In the genomic region with DNA sequence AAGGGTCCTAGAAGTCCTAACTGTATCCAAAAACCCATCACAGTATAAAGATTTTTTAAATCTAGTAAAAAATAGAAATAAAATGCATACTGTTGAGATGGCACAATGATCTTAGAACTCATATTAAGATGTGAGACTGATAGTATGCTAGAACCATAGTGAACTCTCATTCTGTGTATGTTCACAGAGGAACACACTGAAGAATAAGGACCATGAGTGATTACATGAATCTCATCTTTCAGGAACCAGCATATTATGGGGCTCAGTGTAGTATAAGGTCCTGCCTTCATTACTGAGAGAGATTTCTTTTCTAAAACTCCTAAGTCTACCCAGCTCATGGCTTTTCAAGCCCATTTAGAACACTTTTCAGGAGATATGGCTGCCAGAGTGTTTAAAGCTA, we compare ENCODE assay signal across 18 cellular contexts. TPM values are rescaled to one million over a fixed set of nuclear protein-coding genes. Genes with fewer than 3 reads are reported as not detected.
DNase-seq lines count a peak whose midpoint lies in the region; ATAC-seq, FAIRE-seq and TF ChIP-seq lines count a peak whose summit lies in the region.
"Had no signal": no experiment of that assay in that cellular context is flagged by ENCODE, and none has a peak within 500 bp of the region (broad histone marks: within the 10 kb centered on the region; RNA-seq: fewer than 3 reads in every experiment).

No MANE protein-coding gene starts in this region.

- H3K4me1 ChIP-seq in HepG2 (ENCODE audit: insufficient read depth, low read length): peaks cover 8% of the 10 kb centered on the region

- no peak overlapping the region for H3K4me3 ChIP-seq in GM12865 (ENCODE audit: low read depth, low read length)
- no peak overlapping the region for H3K4me3 ChIP-seq in HepG2 (replicated peaks in 1 of 3; ENCODE audit: insufficient read depth in 1 of 3, low read depth in 2 of 3, low read length in 3 of 3)
- H3K4me3 ChIP-seq: skin epidermis had no signal

- FAIRE-seq in HepG2 (lab: Jason Lieb, UNC): no peak

- H3K4me2 ChIP-seq in HepG2 (ENCODE audit: low read depth, low read length): no peak overlapping the region

- CTCF ChIA-PET in activated CD4-positive, alpha-beta T cell treated with anti-CD3 and anti-CD28 coated beads for 36 hours (lab: Charles Lee): no interaction called here
- CTCF ChIA-PET in HepG2 (lab: Yijun Ruan, JAX; ENCODE audit: low intra/inter-chr PET ratio, low total read pairs): no interaction called here

- no peaks in the 10 kb centered on the region for H3K36me3 Mint-ChIP-seq in activated CD4-positive, alpha-beta T cell treated with anti-CD3 and anti-CD28 coated beads for 36 hours (ENCODE audit: low read depth)
- H3K36me3 Mint-ChIP-seq: T-cell had no signal

- H2AFZ ChIP-seq in HepG2 (ENCODE audit: low read length): no peak overlapping the region

- POLR2A ChIA-PET in activated CD4-positive, alpha-beta T cell treated with anti-CD3 and anti-CD28 coated beads for 36 hours (lab: Charles Lee): no interaction called here
- POLR2A ChIA-PET in HepG2 (lab: Yijun Ruan, JAX): no interaction called here

- intact Hi-C loops in activated CD4-positive, alpha-beta T cell treated with anti-CD3 and anti-CD28 coated beads for 36 hours (cut with DNase I, micrococcal nuclease): no loop called here
- intact Hi-C loops in HepG2 (cut with micrococcal nuclease; ENCODE audit: unreplicated experiment): no loop called here

- DNase-seq in GM12865 (ENCODE audit: low read depth) (peak; percentile 37), DMS153 (lab: John Stamatoyannopoulos, UW) (no peak), HepG2 (ENCODE audit: low spot score) (no peak), NOMO-1 (lab: John Stamatoyannopoulos, UW; ENCODE audit: unreplicated experiment in 2 of 2) (no peak)
- DNase-seq in activated CD4-positive, alpha-beta T cell treated with anti-CD3 and anti-CD28 coated beads for 36 hours: no peak
- DNase-seq: activated CD4-positive, CD25-positive, alpha-beta regulatory T cell treated with anti-CD3 and anti-CD28 coated beads, Interleukin-2, amount 50 U/mL, for 72 hours; activated T-cell treated with anti-CD3 and anti-CD28 coated beads for 4 hours; islet precursor cell; NCI-H1105; NCI-H345; nucleus accumbens; T-cell had no signal

- no peaks in the 10 kb centered on the region for H3K79me2 ChIP-seq in HepG2 (ENCODE audit: insufficient read depth, low read length)

- in situ Hi-C loops in HepG2 (cut with HindIII; ENCODE audit: extremely low pct_ligation_motif_present, low pct_unique_long_range_greater_than_20kb): no loop called here

- no peak for TF ChIP-seq POLR2A in HepG2 (IDR thresholded peaks at IDR 0.05; ENCODE audit: insufficient read depth in 1 of 2, low read depth in 2 of 2, low read length in 2 of 2)

- H3K4me3 Mint-ChIP-seq in activated CD4-positive, alpha-beta T cell treated with anti-CD3 and anti-CD28 coated beads for 36 hours: no peak overlapping the region
- H3K4me3 Mint-ChIP-seq: IgD-negative memory B cell, T-cell had no signal

- H3K36me3 ChIP-seq in HepG2 (replicated peaks in 1 of 2; ENCODE audit: control insufficient read depth in 1 of 2, insufficient read depth in 2 of 2, low read length in 2 of 2): no peaks in the 10 kb centered on the region

- ATAC-seq in GM19463 (IDR thresholded peaks at IDR 0.05; ENCODE audit: unreplicated experiment) (peak; percentile 48), HG02798 (IDR thresholded peaks at IDR 0.05; ENCODE audit: poor library complexity, unreplicated experiment) (peak; percentile 40), HG03354 (IDR thresholded peaks at IDR 0.05; ENCODE audit: poor library complexity, severe bottlenecking, unreplicated experiment) (peak; percentile 74), HepG2 (no peak)
- ATAC-seq in activated CD4-positive, alpha-beta T cell treated with anti-CD3 and anti-CD28 coated beads for 36 hours: no peak
- ATAC-seq: Panc1, T-cell had no signal

- no peak overlapping the region for H3K27ac Mint-ChIP-seq in activated CD4-positive, alpha-beta T cell treated with anti-CD3 and anti-CD28 coated beads for 36 hours
- H3K27ac Mint-ChIP-seq: IgD-negative memory B cell, T-cell had no signal

- no peak for TF ChIP-seq RAD21 in HepG2 (CRISPR knock-in tag; IDR thresholded peaks at IDR 0.05)

- BruUV-seq in HepG2 (replicated peaks; lab: Mats Ljungman, UMichigan): no TSS peak

- no peak overlapping the region for H3K27ac ChIP-seq in HepG2 (ENCODE audit: extremely low read length, insufficient read depth, low read length)
- H3K27ac ChIP-seq: skin epidermis had no signal

- TF ChIP-seq CTCF in GM12865 (IDR thresholded peaks at IDR 0.05; ENCODE audit: insufficient read depth, low read depth, low read length, missing control alignments) (no peak), HepG2 (CRISPR knock-in tag; IDR thresholded peaks at IDR 0.05) (no peak)

- no peaks in the 10 kb centered on the region for H3K9me3 Mint-ChIP-seq in activated CD4-positive, alpha-beta T cell treated with anti-CD3 and anti-CD28 coated beads for 36 hours (ENCODE audit: low read depth)
- H3K9me3 Mint-ChIP-seq: IgD-negative memory B cell, T-cell had no signal

- TF ChIP-seq EP300 in HepG2 (IDR thresholded peaks at IDR 0.05; ENCODE audit: low read depth in 2 of 2, low read length in 2 of 2): no peak
- TF ChIP-seq EP300 in HepG2 (CRISPR knock-in tag; IDR thresholded peaks at IDR 0.05; ENCODE audit: borderline replicate concordance): no peak

- H4K20me1 ChIP-seq in HepG2 (ENCODE audit: insufficient read depth, low read length): no peaks in the 10 kb centered on the region

- H3K9ac ChIP-seq in HepG2 (ENCODE audit: insufficient read depth, low read depth, low read length): no peak overlapping the region

- H3K27me3 Mint-ChIP-seq in activated CD4-positive, alpha-beta T cell treated with anti-CD3 and anti-CD28 coated beads for 36 hours: peaks cover 1% of the 10 kb centered on the region

- 0 out of 5 replicates have a peak, but pooled peaks cover 0 to 3% of the 10 kb centered on the region in 2 experiments for H3K27me3 ChIP-seq in HepG2 (ENCODE audit: control insufficient read depth in 1 of 2, insufficient read depth in 2 of 2, low read length in 2 of 2)

- no peaks in the 10 kb centered on the region for H3K4me1 Mint-ChIP-seq in activated CD4-positive, alpha-beta T cell treated with anti-CD3 and anti-CD28 coated beads for 36 hours
- H3K4me1 Mint-ChIP-seq: T-cell had no signal

- H3K9me3 ChIP-seq in HepG2 (ENCODE audit: low read length): no peaks in the 10 kb centered on the region

TF ChIP-seq in HepG2, 621 proteins besides CTCF, POLR2A, EP300 and RAD21 (continues in another document):
- TF ChIP-seq NFYB (CRISPR knock-in tag; IDR thresholded peaks at IDR 0.05) (no peak), ZNF546 (CRISPR knock-in tag; conservative IDR thresholded peaks at IDR 0.05) (no peak), MXD4 (CRISPR knock-in tag; IDR thresholded peaks at IDR 0.05) (no peak), KLF6 (CRISPR knock-in tag; IDR thresholded peaks at IDR 0.05) (no peak), ZBTB8A (CRISPR knock-in tag; IDR thresholded peaks at IDR 0.05; ENCODE audit: borderline replicate concordance, low read depth) (no peak), SCMH1 (CRISPR knock-in tag; IDR thresholded peaks at IDR 0.05; ENCODE audit: borderline replicate concordance) (no peak), PAWR (CRISPR knock-in tag; IDR thresholded peaks at IDR 0.05; ENCODE audit: borderline replicate concordance) (no peak), ZNF44 (CRISPR knock-in tag; IDR thresholded peaks at IDR 0.05) (no peak), SP2 (CRISPR knock-in tag; IDR thresholded peaks at IDR 0.05) (no peak), ZNF33A (CRISPR knock-in tag; IDR thresholded peaks at IDR 0.05; ENCODE audit: borderline replicate concordance) (no peak)
- TF ChIP-seq, protein P1, sequence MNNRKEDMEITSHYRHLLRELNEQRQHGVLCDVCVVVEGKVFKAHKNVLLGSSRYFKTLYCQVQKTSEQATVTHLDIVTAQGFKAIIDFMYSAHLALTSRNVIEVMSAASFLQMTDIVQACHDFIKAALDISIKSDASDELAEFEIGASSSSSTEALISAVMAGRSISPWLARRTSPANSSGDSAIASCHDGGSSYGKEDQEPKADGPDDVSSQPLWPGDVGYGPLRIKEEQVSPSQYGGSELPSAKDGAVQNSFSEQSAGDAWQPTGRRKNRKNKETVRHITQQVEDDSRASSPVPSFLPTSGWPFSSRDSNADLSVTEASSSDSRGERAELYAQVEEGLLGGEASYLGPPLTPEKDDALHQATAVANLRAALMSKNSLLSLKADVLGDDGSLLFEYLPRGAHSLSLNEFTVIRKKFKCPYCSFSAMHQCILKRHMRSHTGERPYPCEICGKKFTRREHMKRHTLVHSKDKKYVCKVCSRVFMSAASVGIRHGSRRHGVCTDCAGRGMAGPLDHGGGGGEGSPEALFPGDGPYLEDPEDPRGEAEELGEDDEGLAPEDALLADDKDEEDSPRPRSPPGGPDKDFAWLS (CRISPR knock-in tag; IDR thresholded peaks at IDR 0.05; ENCODE audit: borderline replicate concordance): no peak

RNA-seq across cellular contexts. Expression of a gene that starts 59.8 kb away (rescaled TPM):
- 10 to 100 TPM; 64.6 to 66.4 TPM for total RNA-seq in activated CD4-positive, alpha-beta T cell treated with anti-CD3 and anti-CD28 coated beads for 36 hours
- 55.7 and 80.1 TPM in 2 replicates for total RNA-seq in HepG2 (2016; rRNA removed; fragmentation: Illumina TruSeq; extraction: Trizol)
- 9.2 and 9.8 TPM in 2 replicates for total RNA-seq in HepG2 (2016; cell fraction: cytosol; rRNA removed; fragmentation: Illumina TruSeq; extraction: Trizol; ENCODE audit: low read depth)
- 55.6 and 78.6 TPM in 2 replicates for total RNA-seq in HepG2 (2016; cell fraction: insoluble cytoplasmic fraction; rRNA removed; fragmentation: Illumina TruSeq; extraction: Trizol)
- 17.3 and 19.4 TPM in 2 replicates for total RNA-seq in HepG2 (2016; cell fraction: membrane; rRNA removed; fragmentation: Illumina TruSeq; extraction: Trizol)
- total RNA-seq in HepG2 (2016; cell fraction: nucleus; rRNA removed; fragmentation: Illumina TruSeq; extraction: Trizol): 88.7 and 100 TPM in 2 replicates
- 10.3 and 16.0 TPM in 2 replicates for polyA plus RNA-seq in HepG2 (2011; rRNA removed)
- 7.9 and 8.1 TPM in 2 replicates for polyA plus RNA-seq in HepG2 (2011; cell fraction: cytosol; rRNA removed)
- 13.3 and 17.4 TPM in 2 replicates for polyA plus RNA-seq in HepG2 (2011; cell fraction: nucleus; rRNA removed)
- 9.4 and 21.3 TPM in 2 replicates for polyA plus RNA-seq in HepG2 (2012)
- 3.6 and 3.7 TPM in 2 replicates for polyA plus RNA-seq in HepG2 (2016; cell fraction: cytosol; fragmentation: Illumina TruSeq; extraction: Trizol; ENCODE audit: low read depth)
- polyA plus RNA-seq in HepG2 (2016; cell fraction: insoluble cytoplasmic fraction; fragmentation: Illumina TruSeq; extraction: Trizol; ENCODE audit: low read depth): 80.2 and 84.4 TPM in 2 replicates
- polyA plus RNA-seq in HepG2 (2016; cell fraction: membrane; fragmentation: Illumina TruSeq; extraction: Trizol; ENCODE audit: low read depth): 10.4 and 10.6 TPM in 2 replicates
- 46.4 and 49.2 TPM in 2 replicates for polyA plus RNA-seq in HepG2 (2016; cell fraction: nucleus; fragmentation: Illumina TruSeq; extraction: Trizol; ENCODE audit: insufficient read depth, low read depth)
- 12.9 and 24.6 TPM in 2 replicates for polyA minus RNA-seq in HepG2 (2011; rRNA and poly(A)+ RNA removed; ENCODE audit: low replicate concordance)
- 10.2 and 17.7 TPM in 2 replicates for polyA minus RNA-seq in HepG2 (2011; cell fraction: cytosol; rRNA and poly(A)+ RNA removed)
- 89.3 and 136 TPM in 2 replicates for polyA minus RNA-seq in HepG2 (2011; cell fraction: nucleus; rRNA and poly(A)+ RNA removed)

Comparison
In these comparisons a context has a peak if more than half of its experiments do, and no peak if none do; other contexts are left out.
1. ATAC-seq: peak in GM19463 (single experiment), HG02798 (single experiment) and HG03354 (single experiment); none in activated CD4-positive, alpha-beta T cell treated with anti-CD3 and anti-CD28 coated beads for 36 hours (single experiment) and HepG2 (single experiment).